8 cellular contexts compared by ENCODE assay signal in genomic region chr21:42218836-42219605, GRCh38. TPM values are rescaled to one million over a fixed set of nuclear protein-coding genes. Genes with fewer than 3 reads are reported as not detected.
DNase-seq lines count a peak whose midpoint lies in the region; ATAC-seq and TF ChIP-seq lines count a peak whose summit lies in the region.

Gene ABCG1 (plus strand): TSS chr21:42219140. CDS start chr21:42219263, 123 bp downstream.

- H3K4me1 ChIP-seq in PC-9 (replicated peaks; ENCODE audit: insufficient read depth) (peaks cover 13% of the 10 kb centered on the region), right atrium auricular region (peaks cover 0 to 32% of the 10 kb centered on the region in 2 donors)

- H3F3A ChIP-seq in PC-9 (ENCODE audit: insufficient read depth, low read depth): no peaks in the 10 kb centered on the region; the same call in 1 of the 2 replicates

- H2AFZ ChIP-seq in PC-9: peak within 1 kb of the TSS; percentile 75

- H3K4me2 ChIP-seq in PC-9: peak within 1 kb of the TSS; percentile 87

- DNase-seq in NCI-H82 (lab: John Stamatoyannopoulos, UW): peak; percentile 64
- DNase-seq in NCI-H82 treated with DMSO at 0.1 percent for 48 hours (lab: John Stamatoyannopoulos, UW; ENCODE audit: unreplicated experiment): no peak
- peak in 1 of 2 experiments; percentile 31 for DNase-seq in PC-9
- peak in 30 of 56 donors; percentile 16 to 75 (median 42) for DNase-seq in amygdala (lab: John Stamatoyannopoulos, UW)
- DNase-seq in right atrium auricular region (ENCODE audit: low spot score): no peak
- DNase-seq in posterior vena cava (ENCODE audit: low spot score): no peak

- H3K27me3 ChIP-seq in PC-9 (ENCODE audit: insufficient read depth, low read depth) (no peaks in the 10 kb centered on the region), right atrium auricular region (no peaks in the 10 kb centered on the region)

- peak within 1 kb of the TSS; percentile 86 for H3K4me3 ChIP-seq in PC-9
- H3K4me3 ChIP-seq in right atrium auricular region: peak within 1 kb of the TSS; percentile 61 to 65

- H3K9me3 ChIP-seq in PC-9 (ENCODE audit: insufficient read depth, low read depth) (no peaks in the 10 kb centered on the region), right atrium auricular region (no peaks in the 10 kb centered on the region)

- POLR2A ChIA-PET in PC-9 (lab: Charles Lee; ENCODE audit: unreplicated experiment): no interaction called here

- ATAC-seq in HG03457 (IDR thresholded peaks at IDR 0.05; ENCODE audit: unreplicated experiment) (no peak), HG02870 (IDR thresholded peaks at IDR 0.05; ENCODE audit: unreplicated experiment) (no peak)

- intact Hi-C loops in PC-9 (cut with micrococcal nuclease; ENCODE audit: unreplicated experiment) (no loop called here), posterior vena cava (cut with DNase I) (no loop called here)

- BruUV-seq in PC-9 (replicated peaks; lab: Mats Ljungman, UMichigan): no TSS peak

- no peak within 1 kb of the TSS for H3K27ac ChIP-seq in PC-9
- H3K27ac ChIP-seq in right atrium auricular region: peak within 1 kb of the TSS; percentile 71 to 84

- CTCF ChIA-PET in PC-9 (lab: Charles Lee): interaction anchor here (0.6 kb wide), 1 partner anchor 11 kb away, joined by 3 read pairs; no protein-coding TSS in a partner anchor

- H3K36me3 ChIP-seq in PC-9 (ENCODE audit: low read depth): no peaks in the 10 kb centered on the region
- no peaks in the 10 kb centered on the region for H3K36me3 ChIP-seq in right atrium auricular region

- no peak for TF ChIP-seq CTCF in PC-9 (conservative IDR thresholded peaks at IDR 0.05)
- no peak for TF ChIP-seq CTCF in right atrium auricular region (IDR thresholded peaks at IDR 0.05)

- H3K9me2 ChIP-seq in PC-9 (ENCODE audit: insufficient read depth): no peaks in the 10 kb centered on the region

- H4K20me1 ChIP-seq in PC-9 (ENCODE audit: insufficient read depth): no peaks in the 10 kb centered on the region

- H3K79me2 ChIP-seq in PC-9 (ENCODE audit: low read depth): peaks cover 8% of the 10 kb centered on the region; the same call in 1 of the 2 replicates

RNA-seq across cellular contexts. Expression of gene ABCG1, which starts in this region (rescaled TPM):
- 4.4 and 5.6 TPM in 2 replicates for total RNA-seq in PC-9 (2021)
- total RNA-seq in right atrium auricular region: 10 to 100 TPM in 1 of 2 donors, 1 to 10 TPM in 1; 7.9 to 12.3 TPM
- 10 to 100 TPM; 11.8 to 12.4 TPM for total RNA-seq in posterior vena cava

Comparison
In these comparisons a context has a peak if more than half of its experiments do, and no peak if none do; other contexts are left out.
1. DNase-seq: peak in NCI-H82 (single experiment) and amygdala (30 of 56); none in NCI-H82 treated with DMSO at 0.1 percent for 48 hours (single experiment), right atrium auricular region (single experiment) and posterior vena cava (single experiment).